Comparison of ENCODE assay signal across 8 cellular contexts in the genomic region with DNA sequence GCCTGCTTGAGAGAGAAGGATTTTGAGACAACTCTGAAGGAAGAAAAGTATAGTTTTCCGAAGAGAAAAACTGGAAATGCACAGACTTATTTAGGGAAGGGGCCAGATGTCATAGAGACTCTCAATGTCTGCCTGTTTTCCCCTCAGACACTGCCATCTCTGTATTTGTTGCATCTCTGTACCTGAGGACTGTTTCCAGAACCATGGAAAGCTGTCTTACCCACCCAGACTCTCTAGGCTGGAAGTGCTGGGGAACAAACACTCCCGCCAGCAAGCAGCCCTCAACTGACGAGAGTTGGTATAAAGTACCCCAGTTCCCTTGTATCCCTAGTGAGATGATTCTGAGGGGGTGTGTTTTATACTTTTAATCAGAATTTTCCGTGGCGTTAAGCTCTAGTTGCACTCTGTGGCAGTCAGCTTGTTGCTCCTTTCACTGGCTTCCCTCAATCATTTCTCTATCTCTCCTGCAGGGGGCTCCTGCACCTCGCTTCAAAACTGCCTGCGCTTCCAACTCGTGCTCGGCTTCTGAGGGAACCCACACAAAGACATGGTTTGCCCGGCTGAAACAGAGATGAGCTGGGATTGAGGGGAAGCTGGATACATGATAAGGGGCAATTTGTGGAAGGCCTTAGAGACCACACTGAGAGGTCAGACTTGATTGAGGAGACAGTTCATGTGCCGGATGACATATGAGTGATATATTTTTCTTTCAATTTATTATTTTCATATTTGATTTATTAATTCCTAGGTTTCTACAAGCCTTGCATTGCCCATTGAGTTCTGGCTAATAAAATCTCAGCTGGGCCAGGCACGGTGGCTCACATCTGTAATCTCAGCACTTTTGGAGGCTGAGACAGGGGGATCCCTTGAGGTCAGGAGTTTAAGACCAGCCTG. TPM values are rescaled to one million over a fixed set of nuclear protein-coding genes. Genes with fewer than 3 reads are reported as not detected.
DNase-seq lines count a peak whose midpoint lies in the region; ATAC-seq and TF ChIP-seq lines count a peak whose summit lies in the region.

No MANE protein-coding gene starts in this region.

- no peak overlapping the region for H3K27ac ChIP-seq in HUES64 (ENCODE audit: low read depth, low read length)

- 18% methylated on average over 11 of the region's 12 CpGs for WGBS in HUES64

- H3K9ac ChIP-seq in HUES64 (ENCODE audit: low read depth, low read length), result no peak overlapping the region
- H3K9ac ChIP-seq in NT2/D1 (ENCODE audit: insufficient read length, low read depth), result peak overlapping the region; percentile 50

- H3K4me3 Mint-ChIP-seq in naive B cell, result no peak overlapping the region

- H3K36me3 ChIP-seq in HUES64 (ENCODE audit: insufficient read depth, low read length) (no peaks in the 10 kb centered on the region), NT2/D1 (ENCODE audit: insufficient read depth, insufficient read length, low read length) (no peaks in the 10 kb centered on the region)

- peaks cover 26 to 58% (median 37%) of the 10 kb centered on the region in 3 donors for H3K27me3 Mint-ChIP-seq in naive B cell

- H3K27me3 ChIP-seq in HUES64 (ENCODE audit: insufficient read depth, low read length), result peaks cover 12% of the 10 kb centered on the region; the same call in 1 of the 2 replicates
- peaks cover 7% of the 10 kb centered on the region for H3K27me3 ChIP-seq in NT2/D1 (ENCODE audit: insufficient read depth, insufficient read length)

- ATAC-seq in naive B cell (ENCODE audit: low read depth in 2 of 2) (peak; percentile 63 to 82), GM21381 (IDR thresholded peaks at IDR 0.05; ENCODE audit: unreplicated experiment) (no peak)

- H3K4me1 ChIP-seq in HUES64 (ENCODE audit: insufficient read depth, low read length), result peaks cover 3% of the 10 kb centered on the region
- H3K4me1 ChIP-seq in NT2/D1 (ENCODE audit: insufficient read depth, insufficient read length), result no peaks in the 10 kb centered on the region

- DNase-seq in COR-L47 (lab: John Stamatoyannopoulos, UW) (peak; percentile 71), NT2/D1 (ENCODE audit: low read depth, low spot score) (peak; percentile 72), epithelial cell of proximal tubule (ENCODE audit: low read depth) (no peak), naive B cell (peak; percentile 50)
- DNase-seq in activated CD8-positive, alpha-beta memory T cell treated with anti-CD3 and anti-CD28 coated beads, Interleukin-2, amount 50 U/mL, for 24 hours (ENCODE audit: extremely low read depth), result peak; percentile 10
- DNase-seq in stimulated activated CD8-positive, alpha-beta memory T cell treated with anti-CD3 and anti-CD28 coated beads, Interleukin-7, amount 100 ng/mL, for 4 hours (ENCODE audit: low read depth in 2 of 2), result peak; percentile 30 to 31

- H3K36me3 Mint-ChIP-seq in naive B cell, result no peaks in the 10 kb centered on the region

- peak overlapping the region in 1 of 6 donors; percentile 56 for H3K27ac Mint-ChIP-seq in naive B cell

- H3K4me1 Mint-ChIP-seq in naive B cell, result peaks cover 4 to 6% (median 6%) of the 10 kb centered on the region in 3 donors

- H3K9me3 ChIP-seq in HUES64 (ENCODE audit: insufficient read depth, low read depth, low read length) (no peaks in the 10 kb centered on the region), NT2/D1 (ENCODE audit: insufficient read depth, low read length) (no peaks in the 10 kb centered on the region)

- H3K9me3 Mint-ChIP-seq in naive B cell, result no peaks in the 10 kb centered on the region

- peak; percentile 89 for TF ChIP-seq CTCF in epithelial cell of proximal tubule (conservative IDR thresholded peaks at IDR 0.05; ENCODE audit: low read depth, low read length)

- H3K4me3 ChIP-seq in HUES64 (ENCODE audit: low read length), result peak overlapping the region; percentile 25; the same call in 1 of the 2 replicates
- H3K4me3 ChIP-seq in NT2/D1 (ENCODE audit: insufficient read length, low read depth), result no peak overlapping the region
- no peak overlapping the region for H3K4me3 ChIP-seq in epithelial cell of proximal tubule (ENCODE audit: low read depth, low read length)

RNA-seq across cellular contexts. Expression of a gene that starts 36.9 kb away (rescaled TPM):
- 10.4 TPM for polyA plus RNA-seq in HUES64 (2013, experiment 1 of 2)
- 12.0 TPM for polyA plus RNA-seq in HUES64 (2013, experiment 2 of 2)
- 28.6 and 38.8 TPM in 2 replicates for total RNA-seq in epithelial cell of proximal tubule
- 1 to 10 TPM; 4.1 to 8.6 (median 6.8) TPM for polyA plus RNA-seq in naive B cell (ENCODE audit: low read depth in 6 of 6)
